12 cellular contexts compared by ENCODE assay signal in the genomic region with DNA sequence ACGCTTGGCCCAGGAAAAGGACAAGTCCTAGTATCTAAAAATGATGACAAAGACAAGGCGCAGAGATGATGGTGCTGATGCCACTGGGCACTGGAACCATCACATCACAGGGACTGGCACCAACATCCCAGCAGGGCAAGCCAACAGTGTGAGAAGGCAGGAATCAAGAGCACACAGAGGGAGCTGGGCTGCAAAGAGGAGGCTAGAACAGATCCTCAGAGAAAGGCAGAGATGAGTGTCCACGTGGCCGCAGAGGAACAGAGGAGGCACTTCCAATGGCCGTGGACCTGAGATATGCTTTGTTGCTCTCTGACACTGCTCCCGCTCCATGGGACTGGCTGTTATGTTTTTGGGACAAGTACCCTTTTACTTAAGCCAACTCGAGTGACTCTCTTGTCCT. TPM values are rescaled to one million over a fixed set of nuclear protein-coding genes. Genes with fewer than 3 reads are reported as not detected.
DNase-seq lines count a peak whose midpoint lies in the region; ATAC-seq and TF ChIP-seq lines count a peak whose summit lies in the region.
"Had no signal": no experiment of that assay in that cellular context is flagged by ENCODE, and none has a peak within 500 bp of the region (broad histone marks: within the 10 kb centered on the region; RNA-seq: fewer than 3 reads in every experiment).

No MANE protein-coding gene starts in this region.

- no peaks in the 10 kb centered on the region for H3K9me2 ChIP-seq in hepatocyte (replicated peaks; ENCODE audit: insufficient read depth)

- POLR2A ChIA-PET in activated CD8-positive, alpha-beta T cell treated with anti-CD3 and anti-CD28 coated beads for 36 hours (lab: Charles Lee): interaction anchor here (0.7 kb wide), 1 partner anchor 244 kb away, joined by 3 read pairs; no protein-coding TSS in a partner anchor

- peak overlapping the region; percentile 9 for H3K27ac ChIP-seq in DND-41 (ENCODE audit: low read length)
- peak overlapping the region; percentile 32 for H3K27ac ChIP-seq in hepatocyte
- H3K27ac ChIP-seq in trophoblast cell (ENCODE audit: low read depth, low read length): no peak overlapping the region
- H3K27ac ChIP-seq in tibial artery: no peak overlapping the region
- H3K27ac ChIP-seq: GM23248 had no signal

- no peak for TF ChIP-seq CTCF in DND-41 (IDR thresholded peaks at IDR 0.05; ENCODE audit: borderline replicate concordance, extremely low read depth, low read length, poor library complexity, severe bottlenecking)
- no peak for TF ChIP-seq CTCF in brain (conservative IDR thresholded peaks at IDR 0.05)
- no peak for TF ChIP-seq CTCF in hepatocyte (IDR thresholded peaks at IDR 0.05; ENCODE audit: poor library complexity)
- no peak for TF ChIP-seq CTCF in tibial artery (IDR thresholded peaks at IDR 0.05)
- TF ChIP-seq CTCF in activated CD8-positive, alpha-beta T cell treated with anti-CD3 and anti-CD28 coated beads for 36 hours (IDR thresholded peaks at IDR 0.05): no peak

- peaks cover 28% of the 10 kb centered on the region for H3K4me1 ChIP-seq in DND-41 (ENCODE audit: insufficient read depth, low read length)
- H3K4me1 ChIP-seq in hepatocyte (ENCODE audit: insufficient read depth): no peaks in the 10 kb centered on the region
- peaks cover 0 to 2% of the 10 kb centered on the region in 2 experiments for H3K4me1 ChIP-seq in trophoblast cell (ENCODE audit: control insufficient read depth in 1 of 2, insufficient read depth in 2 of 2, low read length in 2 of 2)
- H3K4me1 ChIP-seq in tibial artery: peaks cover 0 to 82% (median 30%) of the 10 kb centered on the region in 4 donors

- no peak overlapping the region for H3K9ac ChIP-seq in DND-41 (ENCODE audit: low read depth, low read length)
- no peak overlapping the region for H3K9ac ChIP-seq in trophoblast cell (ENCODE audit: low read length)

- H3K27me3 Mint-ChIP-seq in brain: no peaks in the 10 kb centered on the region
- no peaks in the 10 kb centered on the region for H3K27me3 Mint-ChIP-seq in activated CD8-positive, alpha-beta T cell treated with anti-CD3 and anti-CD28 coated beads for 36 hours

- H3K79me2 ChIP-seq in DND-41 (ENCODE audit: insufficient read depth, low read length) (peaks cover 99% of the 10 kb centered on the region), hepatocyte (peaks cover 94% of the 10 kb centered on the region), trophoblast cell (ENCODE audit: control insufficient read depth, insufficient read depth, low read length, poor library complexity) (peaks cover 6% of the 10 kb centered on the region)

- H3K36me3 Mint-ChIP-seq in brain: peaks cover 49% of the 10 kb centered on the region
- H3K36me3 Mint-ChIP-seq in activated CD8-positive, alpha-beta T cell treated with anti-CD3 and anti-CD28 coated beads for 36 hours (ENCODE audit: low read depth): peaks cover 51% of the 10 kb centered on the region

- no peak for DNase-seq in DND-41
- DNase-seq in hepatocyte (ENCODE audit: low spot score): no peak
- no peak for DNase-seq in trophoblast cell
- DNase-seq in tibial artery: no peak
- DNase-seq in stimulated activated CD4-positive, alpha-beta T cell treated with anti-CD3 and anti-CD28 coated beads, Interleukin-4, amount 100 ng/mL, for 24 hours: no peak
- no peak for DNase-seq in activated CD8-positive, alpha-beta T cell treated with anti-CD3 and anti-CD28 coated beads for 36 hours
- DNase-seq: left colon, stomach had no signal

- WGBS in hepatocyte (ENCODE audit: low lambda C conversion rate, missing lambda C conversion rate): 73% methylated on average over 7 of the region's 7 CpGs
- WGBS in trophoblast cell (ENCODE audit: extremely low coverage, insufficient coverage, insufficient read length): no CpG with 5 or more reads among the region's 7 CpGs

- intact Hi-C loops in tibial artery (cut with DNase I; ENCODE audit: low total_unique reads): no loop called here
- intact Hi-C loops in activated CD8-positive, alpha-beta T cell treated with anti-CD3 and anti-CD28 coated beads for 36 hours (cut with micrococcal nuclease): no loop called here

- H3K23ac ChIP-seq in trophoblast cell (ENCODE audit: low read length): no peak overlapping the region

- peaks cover 86% of the 10 kb centered on the region for H3K4me1 Mint-ChIP-seq in brain
- H3K4me1 Mint-ChIP-seq in activated CD8-positive, alpha-beta T cell treated with anti-CD3 and anti-CD28 coated beads for 36 hours (ENCODE audit: low read depth): peaks cover 76% of the 10 kb centered on the region

- no peak overlapping the region for H2BK5ac ChIP-seq in trophoblast cell (ENCODE audit: low read depth, low read length, poor library complexity)

- no peak overlapping the region for H4K12ac ChIP-seq in trophoblast cell (ENCODE audit: low read depth, low read length)

- H2AFZ ChIP-seq in DND-41 (ENCODE audit: low read depth, low read length) (no peak overlapping the region), hepatocyte (no peak overlapping the region), trophoblast cell (ENCODE audit: insufficient read depth, low read length, poor library complexity) (no peak overlapping the region)
- H2AFZ ChIP-seq: GM23248 had no signal

- peak overlapping the region; percentile 60 to 78 (median 72) for H3K4me3 Mint-ChIP-seq in brain
- H3K4me3 Mint-ChIP-seq in activated CD8-positive, alpha-beta T cell treated with anti-CD3 and anti-CD28 coated beads for 36 hours: no peak overlapping the region

- H4K20me1 ChIP-seq in DND-41 (ENCODE audit: insufficient read depth, low read length) (peaks cover 37% of the 10 kb centered on the region; the same call in 1 of the 2 replicates), hepatocyte (ENCODE audit: insufficient read depth, poor library complexity, severe bottlenecking) (peaks cover 72% of the 10 kb centered on the region)

- H3K4me2 ChIP-seq in DND-41 (ENCODE audit: insufficient read depth, low read length): no peak overlapping the region
- peak overlapping the region; percentile 29 for H3K4me2 ChIP-seq in hepatocyte
- no peak overlapping the region for H3K4me2 ChIP-seq in trophoblast cell (ENCODE audit: low read length)

- H3K9me3 ChIP-seq in DND-41 (ENCODE audit: insufficient read depth, low read length, severe bottlenecking) (no peaks in the 10 kb centered on the region), hepatocyte (ENCODE audit: low read depth) (no peaks in the 10 kb centered on the region), trophoblast cell (ENCODE audit: insufficient read depth, low read depth, low read length) (no peaks in the 10 kb centered on the region), tibial artery (no peaks in the 10 kb centered on the region)
- H3K9me3 ChIP-seq: stomach had no signal

- no peak overlapping the region for H4K8ac ChIP-seq in trophoblast cell (ENCODE audit: low read depth, low read length)

- H2BK12ac ChIP-seq in trophoblast cell (ENCODE audit: low read length): no peak overlapping the region

- peak overlapping the region; percentile 78 to 96 (median 90) for H3K27ac Mint-ChIP-seq in brain
- no peak overlapping the region for H3K27ac Mint-ChIP-seq in activated CD8-positive, alpha-beta T cell treated with anti-CD3 and anti-CD28 coated beads for 36 hours

- no peak overlapping the region for H2BK120ac ChIP-seq in trophoblast cell (ENCODE audit: insufficient read depth, low read length, poor library complexity)

- no peaks in the 10 kb centered on the region for H3K27me3 ChIP-seq in DND-41 (ENCODE audit: insufficient read depth, low read length, poor library complexity)
- H3K27me3 ChIP-seq in hepatocyte: no peaks in the 10 kb centered on the region
- H3K27me3 ChIP-seq in trophoblast cell (ENCODE audit: insufficient read depth, low read length): no peaks in the 10 kb centered on the region
- H3K27me3 ChIP-seq in tibial artery: no peaks in the 10 kb centered on the region
- H3K27me3 ChIP-seq: stomach had no signal

- CTCF ChIA-PET in activated CD8-positive, alpha-beta T cell treated with anti-CD3 and anti-CD28 coated beads for 36 hours (lab: Charles Lee): no interaction called here

- no peaks in the 10 kb centered on the region for H3K79me1 ChIP-seq in trophoblast cell (ENCODE audit: low read length)

- H3K4ac ChIP-seq in trophoblast cell (ENCODE audit: low read depth, low read length): no peak overlapping the region

- no peak overlapping the region for H4K91ac ChIP-seq in trophoblast cell (ENCODE audit: low read depth, low read length)

- H2AK5ac ChIP-seq in trophoblast cell (ENCODE audit: low read length): no peak overlapping the region

- ATAC-seq in DND-41 (ENCODE audit: insufficient read depth, low read depth) (no peak), HG03354 (IDR thresholded peaks at IDR 0.05; ENCODE audit: poor library complexity, severe bottlenecking, unreplicated experiment) (no peak)
- no peak for ATAC-seq in activated CD8-positive, alpha-beta T cell treated with anti-CD3 and anti-CD28 coated beads for 36 hours
- ATAC-seq: K562, left colon had no signal

- H3K14ac ChIP-seq in trophoblast cell (ENCODE audit: low read length): no peak overlapping the region

- H3K4me3 ChIP-seq in DND-41 (ENCODE audit: low read depth in 1 of 2, low read length in 2 of 2) (no peak overlapping the region), hepatocyte (no peak overlapping the region), trophoblast cell (ENCODE audit: low read depth, low read length) (peak overlapping the region; percentile 47), tibial artery (no peak overlapping the region)
- H3K4me3 ChIP-seq: GM23248, K562, stomach had no signal

- peaks cover 0 to 3% (median 0%) of the 10 kb centered on the region in 5 experiments for H3K9me3 Mint-ChIP-seq in brain
- H3K9me3 Mint-ChIP-seq in activated CD8-positive, alpha-beta T cell treated with anti-CD3 and anti-CD28 coated beads for 36 hours: no peaks in the 10 kb centered on the region

- H3K36me3 ChIP-seq in DND-41 (ENCODE audit: insufficient read depth, low read length) (peaks cover 40% of the 10 kb centered on the region), hepatocyte (replicated peaks; ENCODE audit: insufficient read depth, low read depth) (no peaks in the 10 kb centered on the region), trophoblast cell (ENCODE audit: control insufficient read depth in 1 of 2, insufficient read depth in 2 of 2, low read length in 2 of 2) (peaks cover 0 to 5% of the 10 kb centered on the region in 2 experiments), tibial artery (no peaks in the 10 kb centered on the region)

- H3K18ac ChIP-seq in trophoblast cell (ENCODE audit: low read length): no peak overlapping the region

RNA-seq across cellular contexts. Expression of a gene that starts 17.9 kb away (rescaled TPM):
- 46.4 TPM for polyA plus RNA-seq in brain (ENCODE audit: insufficient read depth, low read depth, low replicate concordance)
- 38.9 and 47.6 TPM in 2 replicates for total RNA-seq in hepatocyte
- 36.7 and 42.2 TPM in 2 replicates for polyA plus RNA-seq in hepatocyte
- 55.1 and 55.6 TPM in 2 replicates for polyA plus RNA-seq in trophoblast cell (2013)
- 10 to 100 TPM; 83.4 to 85.0 TPM for total RNA-seq in activated CD8-positive, alpha-beta T cell treated with anti-CD3 and anti-CD28 coated beads for 36 hours

Comparison
In these comparisons a context has a peak if more than half of its experiments do, and no peak if none do; other contexts are left out.
1. H3K27ac ChIP-seq: peak in DND-41 (single experiment) and hepatocyte (single experiment); none in trophoblast cell (single experiment) and tibial artery (0 of 2).